ENCODE assay signal across 16 cellular contexts in genomic region chr5:33346534-33346933, GRCh38.
DNase-seq lines count a peak whose midpoint lies in the region; ATAC-seq and TF ChIP-seq lines count a peak whose summit lies in the region.
"Had no signal": no experiment of that assay in that cellular context is flagged by ENCODE, and none has a peak within 500 bp of the region (broad histone marks: within the 10 kb centered on the region; RNA-seq: fewer than 3 reads in every experiment).

No MANE protein-coding gene starts in this region.

- TF ChIP-seq CTCF in IMR-90 (conservative IDR thresholded peaks at IDR 0.05; ENCODE audit: low read depth, low read length) (no peak), Peyer's patch (IDR thresholded peaks at IDR 0.05) (no peak)

- no peak for DNase-seq in GM23248
- no peak for DNase-seq in IMR-90
- DNase-seq in immature natural killer cell = no peak
- DNase-seq in caudate nucleus (lab: John Stamatoyannopoulos, UW) = no peak
- DNase-seq in occipital lobe (lab: John Stamatoyannopoulos, UW) = no peak
- DNase-seq in Peyer's patch = no peak
- DNase-seq: DMS153, HCEC 1CT, NCI-H2029, NCI-H510A treated with DMSO at 0.1 percent for 48 hours, T-helper 9 cell had no signal

- H2BK15ac ChIP-seq in IMR-90 (ENCODE audit: low read depth, low read length) = no peak overlapping the region

- no peaks in the 10 kb centered on the region for H3K9me2 ChIP-seq in GM23248 (ENCODE audit: insufficient read depth)

- H3K9me3 ChIP-seq in GM23248 (ENCODE audit: low read depth) (no peaks in the 10 kb centered on the region), IMR-90 (ENCODE audit: control insufficient read depth, insufficient read depth, low read length) (no peaks in the 10 kb centered on the region), Peyer's patch (no peaks in the 10 kb centered on the region)
- H3K9me3 ChIP-seq: SJSA1 had no signal

- no peaks in the 10 kb centered on the region for H3K79me2 ChIP-seq in GM23248 (ENCODE audit: insufficient read depth)

- H3K4me2 ChIP-seq in GM23248 (ENCODE audit: unreplicated experiment) = no peak overlapping the region
- no peak overlapping the region for H3K4me2 ChIP-seq in IMR-90 (ENCODE audit: low read depth, low read length)

- no peak overlapping the region for H3K4me3 Mint-ChIP-seq in immature natural killer cell

- no peaks in the 10 kb centered on the region for H3K79me1 ChIP-seq in IMR-90 (ENCODE audit: low read depth in 1 of 2, low read length in 2 of 2)

- H3K9me1 ChIP-seq in IMR-90 (ENCODE audit: insufficient read depth, low read length) = no peaks in the 10 kb centered on the region

- ATAC-seq in GM18519 (IDR thresholded peaks at IDR 0.05; ENCODE audit: low FRiP score, unreplicated experiment) (peak; percentile 88), HG02885 (IDR thresholded peaks at IDR 0.05; ENCODE audit: poor library complexity, unreplicated experiment) (peak; percentile 64), IMR-90 (ENCODE audit: low read depth) (no peak)

- H3K9me3 Mint-ChIP-seq in immature natural killer cell = peaks cover 0 to 8% (median 6%) of the 10 kb centered on the region in 6 donors

- no peak overlapping the region for H4K91ac ChIP-seq in IMR-90 (ENCODE audit: insufficient read depth, low read depth, low read length)

- no peak overlapping the region for H2BK5ac ChIP-seq in IMR-90 (ENCODE audit: low read depth, low read length, poor library complexity, severe bottlenecking)

- no peak for TF ChIP-seq RAD21 in IMR-90 (IDR thresholded peaks at IDR 0.05; ENCODE audit: low read length)

- no peaks in the 10 kb centered on the region for H3K27me3 ChIP-seq in GM23248 (replicated peaks; ENCODE audit: insufficient read depth)
- H3K27me3 ChIP-seq in IMR-90 (ENCODE audit: control insufficient read depth, insufficient read depth, low read length) = no peaks in the 10 kb centered on the region
- no peaks in the 10 kb centered on the region for H3K27me3 ChIP-seq in Peyer's patch
- H3K27me3 ChIP-seq: SJSA1 had no signal

- no peaks in the 10 kb centered on the region for H3K36me3 ChIP-seq in GM23248 (ENCODE audit: low read depth)
- H3K36me3 ChIP-seq in IMR-90 (ENCODE audit: control insufficient read depth, insufficient read depth, low read length) = no peaks in the 10 kb centered on the region
- no peaks in the 10 kb centered on the region for H3K36me3 ChIP-seq in Peyer's patch
- H3K36me3 ChIP-seq: SJSA1 had no signal

- CTCF ChIA-PET in IMR-90 (lab: Yijun Ruan, JAX) = no interaction called here

- H4K5ac ChIP-seq in IMR-90 (ENCODE audit: low read depth, low read length) = no peak overlapping the region

- POLR2A ChIA-PET in IMR-90 (lab: Charles Lee; ENCODE audit: unreplicated experiment) = no interaction called here

- peaks cover 26% of the 10 kb centered on the region; the same call in 1 of the 2 replicates for H3F3A ChIP-seq in GM23248 (ENCODE audit: insufficient read depth)

- H4K20me1 ChIP-seq in GM23248 (ENCODE audit: insufficient read depth) (no peaks in the 10 kb centered on the region), IMR-90 (ENCODE audit: insufficient read depth, low read length) (no peaks in the 10 kb centered on the region)

- H2AK9ac ChIP-seq in IMR-90 (replicated peaks; ENCODE audit: low read depth, low read length, poor library complexity) = no peak overlapping the region

- H3K23ac ChIP-seq in IMR-90 (ENCODE audit: low read depth, low read length) = no peak overlapping the region

- H3K36me3 Mint-ChIP-seq in immature natural killer cell = no peaks in the 10 kb centered on the region

- H3K18ac ChIP-seq in IMR-90 (ENCODE audit: low read depth, low read length) = peak overlapping the region; percentile 44; the same call in 1 of the 2 replicates

- H2AFZ ChIP-seq in GM23248 (peak overlapping the region; percentile 26; the same call in 1 of the 2 replicates), IMR-90 (replicated peaks; ENCODE audit: low read length, poor library complexity) (no peak overlapping the region)

- H2BK20ac ChIP-seq in IMR-90 (ENCODE audit: low read depth, low read length) = no peak overlapping the region

- WGBS in GM23248 (ENCODE audit: low coverage in 1 of 2, low lambda C conversion rate in 2 of 2, missing lambda C conversion rate in 2 of 2), 2 experiments = 64 to 72% methylated on average over 1 of the region's 1 CpG
- WGBS in IMR-90 (ENCODE audit: extremely low coverage in 2 of 2, insufficient read length in 1 of 2), 2 experiments = no CpG with 5 or more reads among the region's 1 CpG

- no peak for TF ChIP-seq POLR2A in IMR-90 (IDR thresholded peaks at IDR 0.05; ENCODE audit: low read depth, low read length)
- TF ChIP-seq POLR2A in Peyer's patch (IDR thresholded peaks at IDR 0.05) = no peak

- no peak overlapping the region for H3K27ac Mint-ChIP-seq in immature natural killer cell

- H3K4ac ChIP-seq in IMR-90 (ENCODE audit: low read depth, low read length) = no peak overlapping the region

- H3K14ac ChIP-seq in IMR-90 (replicated peaks; ENCODE audit: low read depth, low read length) = no peak overlapping the region

- intact Hi-C loops in IMR-90 (cut with micrococcal nuclease) = no loop called here

- peaks cover 26% of the 10 kb centered on the region for H3K4me1 ChIP-seq in GM23248 (ENCODE audit: insufficient read depth)
- H3K4me1 ChIP-seq in IMR-90 (ENCODE audit: control insufficient read depth, insufficient read depth, low read length) = no peaks in the 10 kb centered on the region; the same call in 1 of the 2 replicates
- no peaks in the 10 kb centered on the region for H3K4me1 ChIP-seq in Peyer's patch
- H3K4me1 ChIP-seq: SJSA1 had no signal

- no peak overlapping the region for H2BK120ac ChIP-seq in IMR-90 (ENCODE audit: low read depth, low read length)

- no peak overlapping the region for H3K9ac ChIP-seq in GM23248
- H3K9ac ChIP-seq in IMR-90 (ENCODE audit: low read depth, low read length) = no peak overlapping the region

- H3K4me3 ChIP-seq in GM23248 = no peak overlapping the region
- no peak overlapping the region for H3K4me3 ChIP-seq in IMR-90 (ENCODE audit: insufficient read depth, low read depth, low read length)
- H3K4me3 ChIP-seq in Peyer's patch = no peak overlapping the region
- H3K4me3 ChIP-seq: SJSA1 had no signal

- H3K4me1 Mint-ChIP-seq in immature natural killer cell = no peaks in the 10 kb centered on the region

- H2AK5ac ChIP-seq in IMR-90 (ENCODE audit: low read depth, low read length) = no peak overlapping the region

- H4K8ac ChIP-seq in IMR-90 (ENCODE audit: low read depth in 2 of 2, low read length in 2 of 2) = no peak overlapping the region

- dilution Hi-C loops in IMR-90 (cut with HindIII; ENCODE audit: low sequenced_read_pairs, unreplicated experiment) = no loop called here

- no peaks in the 10 kb centered on the region for H3K27me3 Mint-ChIP-seq in immature natural killer cell (ENCODE audit: low read depth in 3 of 3)

- in situ Hi-C loops in GM23248 (cut with MboI) = no loop called here
- in situ Hi-C loops in IMR-90 (cut with MboI; ENCODE audit: low sequenced_read_pairs) = no loop called here

- H3K27ac ChIP-seq in GM23248 = no peak overlapping the region
- no peak overlapping the region for H3K27ac ChIP-seq in IMR-90 (ENCODE audit: insufficient read depth, low read length)
- no peak overlapping the region for H3K27ac ChIP-seq in caudate nucleus (ENCODE audit: low read depth, low read length)
- H3K27ac ChIP-seq in Peyer's patch = no peak overlapping the region
- H3K27ac ChIP-seq: C4-2B, RWPE1, SJSA1 had no signal

- no peak overlapping the region for H3K56ac ChIP-seq in IMR-90 (ENCODE audit: extremely low read depth, insufficient read depth, low read length)

- BruUV-seq in IMR-90 (replicated peaks; lab: Mats Ljungman, UMichigan) = no TSS peak

TF ChIP-seq in IMR-90, 13 proteins besides CTCF, POLR2A, EP300 and RAD21:
- TF ChIP-seq USF2 (IDR thresholded peaks at IDR 0.05; ENCODE audit: low read depth, low read length) = no peak
- no peak for TF ChIP-seq RFX5 (IDR thresholded peaks at IDR 0.05; ENCODE audit: low read depth, low read length)
- no peak for TF ChIP-seq ELK1 (IDR thresholded peaks at IDR 0.05; ENCODE audit: borderline replicate concordance, low read depth, low read length)
- no peak for TF ChIP-seq MAFK (IDR thresholded peaks at IDR 0.05; ENCODE audit: low read depth, low read length)
